Comparison of ENCODE assay signal across 15 cellular contexts in the genomic region with DNA sequence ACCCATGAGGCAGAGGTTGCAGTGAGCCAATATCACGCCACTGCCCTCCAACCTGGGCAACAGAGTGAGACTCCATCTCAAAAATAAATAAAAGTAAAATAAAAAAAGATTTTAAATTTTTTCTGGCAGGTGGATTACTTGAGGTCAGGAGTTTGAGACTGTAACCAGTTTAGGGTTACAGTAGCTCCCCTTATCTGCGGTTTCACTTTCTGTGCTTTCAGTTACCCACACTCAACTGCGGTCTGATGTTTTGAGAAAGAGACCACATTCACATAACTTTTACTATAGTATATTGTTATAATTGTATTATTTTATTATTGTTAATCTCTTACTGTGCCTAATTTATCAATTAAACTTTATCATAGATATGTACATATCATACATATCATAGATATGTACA. TPM values are rescaled to one million over a fixed set of nuclear protein-coding genes. Genes with fewer than 3 reads are reported as not detected.
"Had no signal": no experiment of that assay in that cellular context is flagged by ENCODE, and none has a peak within 500 bp of the region (broad histone marks: within the 10 kb centered on the region; RNA-seq: fewer than 3 reads in every experiment).

No MANE protein-coding gene starts in this region.

RNA-seq across cellular contexts. Expression of a gene that starts 32.8 kb away (rescaled TPM):
- total RNA-seq: activated CD8-positive, alpha-beta memory T cell treated with anti-CD3 and anti-CD28 coated beads for 36 hours; astrocyte; cardiac septum; endodermal cell; kidney; left colon; liver; mammary epithelial cell; occipital lobe; psoas muscle; sigmoid colon; smooth muscle cell; suprapubic skin; tibial nerve; ureter had no signal
- polyA plus RNA-seq: liver, mammary epithelial cell, smooth muscle cell had no signal
